ENCODE assay signal across 2 cellular contexts in the genomic region with DNA sequence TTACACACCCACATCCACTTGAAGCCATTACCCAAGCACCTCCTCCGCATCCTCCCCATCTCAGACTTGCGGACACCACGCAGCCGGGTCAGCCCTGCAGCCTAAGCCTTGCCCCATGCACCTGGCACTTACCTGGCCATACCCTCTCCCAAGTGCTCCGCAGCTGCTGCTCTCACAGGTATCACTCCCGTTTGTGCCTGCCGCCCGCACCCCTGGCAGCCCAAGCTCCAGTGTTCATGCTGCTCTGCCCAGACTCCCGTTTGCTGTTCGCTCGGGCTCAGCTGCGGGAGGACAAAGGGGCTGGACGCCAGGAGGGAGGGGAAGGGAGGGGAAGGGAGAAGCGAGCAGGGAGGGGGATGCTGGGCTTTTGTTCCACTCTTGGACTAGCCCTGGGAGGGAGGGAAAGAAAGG.
TF ChIP-seq lines count a peak whose summit lies in the region.

A gene with protein sequence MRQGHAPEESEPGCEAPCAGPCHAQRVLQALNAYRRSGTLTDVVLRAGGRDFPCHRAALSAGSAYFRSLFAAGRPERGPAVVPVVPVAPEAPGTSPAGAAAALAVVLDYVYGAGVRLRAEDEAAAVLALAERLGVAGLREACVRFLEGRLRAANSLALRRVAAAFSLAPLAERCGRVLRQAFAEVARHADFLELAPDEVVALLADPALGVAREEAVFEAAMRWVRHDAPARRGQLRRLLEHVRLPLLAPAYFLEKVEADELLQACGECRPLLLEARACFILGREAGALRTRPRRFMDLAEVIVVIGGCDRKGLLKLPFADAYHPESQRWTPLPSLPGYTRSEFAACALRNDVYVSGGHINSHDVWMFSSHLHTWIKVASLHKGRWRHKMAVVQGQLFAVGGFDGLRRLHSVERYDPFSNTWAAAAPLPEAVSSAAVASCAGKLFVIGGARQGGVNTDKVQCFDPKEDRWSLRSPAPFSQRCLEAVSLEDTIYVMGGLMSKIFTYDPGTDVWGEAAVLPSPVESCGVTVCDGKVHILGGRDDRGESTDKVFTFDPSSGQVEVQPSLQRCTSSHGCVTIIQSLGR (minus strand): TSS at position 293 of the 411 bp plus-strand sequence. CDS start 2,574 bp downstream, outside the sequence.

TF ChIP-seq in IMR-90, 13 proteins besides CTCF, POLR2A, EP300 and RAD21:
- no peak for TF ChIP-seq MAZ (IDR thresholded peaks at IDR 0.05; ENCODE audit: borderline replicate concordance, low read depth, low read length)
- no peak for TF ChIP-seq SMC3 (IDR thresholded peaks at IDR 0.05; ENCODE audit: low read depth, low read length)
- TF ChIP-seq, protein P1, sequence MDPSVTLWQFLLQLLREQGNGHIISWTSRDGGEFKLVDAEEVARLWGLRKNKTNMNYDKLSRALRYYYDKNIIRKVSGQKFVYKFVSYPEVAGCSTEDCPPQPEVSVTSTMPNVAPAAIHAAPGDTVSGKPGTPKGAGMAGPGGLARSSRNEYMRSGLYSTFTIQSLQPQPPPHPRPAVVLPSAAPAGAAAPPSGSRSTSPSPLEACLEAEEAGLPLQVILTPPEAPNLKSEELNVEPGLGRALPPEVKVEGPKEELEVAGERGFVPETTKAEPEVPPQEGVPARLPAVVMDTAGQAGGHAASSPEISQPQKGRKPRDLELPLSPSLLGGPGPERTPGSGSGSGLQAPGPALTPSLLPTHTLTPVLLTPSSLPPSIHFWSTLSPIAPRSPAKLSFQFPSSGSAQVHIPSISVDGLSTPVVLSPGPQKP (IDR thresholded peaks at IDR 0.05; ENCODE audit: borderline replicate concordance, low read depth, low read length), result no peak
- no peak for TF ChIP-seq BHLHE40 (IDR thresholded peaks at IDR 0.05; ENCODE audit: low read depth, low read length)
- TF ChIP-seq NFE2L2 (IDR thresholded peaks at IDR 0.05; ENCODE audit: low read depth, low read length), result no peak
- TF ChIP-seq CHD1 (IDR thresholded peaks at IDR 0.05; ENCODE audit: low read depth, low read length), result no peak
- TF ChIP-seq CEBPB (IDR thresholded peaks at IDR 0.05; ENCODE audit: low read depth, low read length), result no peak
TF ChIP-seq in IMR-90: peak in this region for 0.

TF ChIP-seq in neural cell, 6 proteins besides CTCF, POLR2A, EP300 and RAD21:
- peak; percentile 7 for TF ChIP-seq POLR2AphosphoS5 (IDR thresholded peaks at IDR 0.05)
- peak; percentile 8 for TF ChIP-seq TAF1 (IDR thresholded peaks at IDR 0.05; ENCODE audit: low read depth)
- TF ChIP-seq, protein P2, sequence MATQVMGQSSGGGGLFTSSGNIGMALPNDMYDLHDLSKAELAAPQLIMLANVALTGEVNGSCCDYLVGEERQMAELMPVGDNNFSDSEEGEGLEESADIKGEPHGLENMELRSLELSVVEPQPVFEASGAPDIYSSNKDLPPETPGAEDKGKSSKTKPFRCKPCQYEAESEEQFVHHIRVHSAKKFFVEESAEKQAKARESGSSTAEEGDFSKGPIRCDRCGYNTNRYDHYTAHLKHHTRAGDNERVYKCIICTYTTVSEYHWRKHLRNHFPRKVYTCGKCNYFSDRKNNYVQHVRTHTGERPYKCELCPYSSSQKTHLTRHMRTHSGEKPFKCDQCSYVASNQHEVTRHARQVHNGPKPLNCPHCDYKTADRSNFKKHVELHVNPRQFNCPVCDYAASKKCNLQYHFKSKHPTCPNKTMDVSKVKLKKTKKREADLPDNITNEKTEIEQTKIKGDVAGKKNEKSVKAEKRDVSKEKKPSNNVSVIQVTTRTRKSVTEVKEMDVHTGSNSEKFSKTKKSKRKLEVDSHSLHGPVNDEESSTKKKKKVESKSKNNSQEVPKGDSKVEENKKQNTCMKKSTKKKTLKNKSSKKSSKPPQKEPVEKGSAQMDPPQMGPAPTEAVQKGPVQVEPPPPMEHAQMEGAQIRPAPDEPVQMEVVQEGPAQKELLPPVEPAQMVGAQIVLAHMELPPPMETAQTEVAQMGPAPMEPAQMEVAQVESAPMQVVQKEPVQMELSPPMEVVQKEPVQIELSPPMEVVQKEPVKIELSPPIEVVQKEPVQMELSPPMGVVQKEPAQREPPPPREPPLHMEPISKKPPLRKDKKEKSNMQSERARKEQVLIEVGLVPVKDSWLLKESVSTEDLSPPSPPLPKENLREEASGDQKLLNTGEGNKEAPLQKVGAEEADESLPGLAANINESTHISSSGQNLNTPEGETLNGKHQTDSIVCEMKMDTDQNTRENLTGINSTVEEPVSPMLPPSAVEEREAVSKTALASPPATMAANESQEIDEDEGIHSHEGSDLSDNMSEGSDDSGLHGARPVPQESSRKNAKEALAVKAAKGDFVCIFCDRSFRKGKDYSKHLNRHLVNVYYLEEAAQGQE (IDR thresholded peaks at IDR 0.05; ENCODE audit: borderline replicate concordance), result no peak
